Comparison of ENCODE assay signal across 8 cellular contexts in the genomic region with DNA sequence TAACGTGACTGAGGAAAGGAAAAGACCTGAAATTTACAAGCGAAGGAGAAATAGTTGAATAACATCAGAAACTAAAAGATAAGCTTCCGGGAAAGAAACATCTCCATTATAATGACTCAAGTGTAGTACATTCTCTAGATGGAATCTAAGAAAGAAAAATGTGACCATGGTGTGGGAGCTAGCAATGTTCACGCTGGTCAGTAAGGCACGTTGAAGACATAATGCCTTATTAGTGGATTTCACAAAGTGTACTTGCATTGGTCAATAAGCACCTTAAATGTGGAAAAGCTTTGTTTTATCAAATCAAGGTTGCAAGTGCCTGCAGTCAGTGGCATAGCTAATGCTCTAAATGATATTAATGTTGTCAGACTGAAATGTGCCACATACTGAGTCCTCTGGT. TPM values are rescaled to one million over a fixed set of nuclear protein-coding genes. Genes with fewer than 3 reads are reported as not detected.
DNase-seq lines count a peak whose midpoint lies in the region; ATAC-seq and TF ChIP-seq lines count a peak whose summit lies in the region.

No MANE protein-coding gene starts in this region.

- no peaks in the 10 kb centered on the region for H3K9me3 ChIP-seq in HAP-1
- no peaks in the 10 kb centered on the region for H3K9me3 ChIP-seq in iPS-18c (ENCODE audit: control insufficient read depth, insufficient read depth, low read length)

- H3K36me3 Mint-ChIP-seq in activated CD8-positive, alpha-beta T cell treated with anti-CD3 and anti-CD28 coated beads for 36 hours (ENCODE audit: low read depth): no peaks in the 10 kb centered on the region

- no peaks in the 10 kb centered on the region for H3K9me3 Mint-ChIP-seq in activated CD8-positive, alpha-beta T cell treated with anti-CD3 and anti-CD28 coated beads for 36 hours

- ATAC-seq in activated CD8-positive, alpha-beta T cell treated with anti-CD3 and anti-CD28 coated beads for 36 hours: no peak
- ATAC-seq in HG03342 (IDR thresholded peaks at IDR 0.05; ENCODE audit: unreplicated experiment): no peak

- H3K27me3 Mint-ChIP-seq in activated CD8-positive, alpha-beta T cell treated with anti-CD3 and anti-CD28 coated beads for 36 hours: peaks cover 60% of the 10 kb centered on the region

- CTCF ChIA-PET in activated CD8-positive, alpha-beta T cell treated with anti-CD3 and anti-CD28 coated beads for 36 hours (lab: Charles Lee): interaction anchor here (0.7 to 2.1 kb wide), 2 partner anchors 183 to 931 kb away, joined by 3 to 7 read pairs; no protein-coding TSS in a partner anchor

- TF ChIP-seq CTCF in activated CD8-positive, alpha-beta T cell treated with anti-CD3 and anti-CD28 coated beads for 36 hours (IDR thresholded peaks at IDR 0.05): no peak

- H3K4me3 ChIP-seq in HAP-1: peak overlapping the region; percentile 50
- peak overlapping the region; percentile 90; the same call in 1 of the 2 replicates for H3K4me3 ChIP-seq in iPS-18c (ENCODE audit: insufficient read depth, low read depth, low read length)
- peak overlapping the region in 5 of 7 experiments; percentile 38 to 78 (median 42) for H3K4me3 ChIP-seq in skin epidermis

- no peak overlapping the region for H3K27ac Mint-ChIP-seq in activated CD8-positive, alpha-beta T cell treated with anti-CD3 and anti-CD28 coated beads for 36 hours

- no peak overlapping the region for H3K27ac ChIP-seq in skin epidermis

- peaks cover 13% of the 10 kb centered on the region for H3K4me1 ChIP-seq in HAP-1

- in situ Hi-C loops in HAP-1 (cut with MboI; ENCODE audit: low sequenced_read_pairs): loop anchor here (10.0 kb wide), 1 partner anchor 182 kb away; no protein-coding TSS in a partner anchor

- intact Hi-C loops in activated CD8-positive, alpha-beta T cell treated with anti-CD3 and anti-CD28 coated beads for 36 hours (cut with micrococcal nuclease): no loop called here

- H3K4me3 Mint-ChIP-seq in activated CD8-positive, alpha-beta T cell treated with anti-CD3 and anti-CD28 coated beads for 36 hours: peak overlapping the region; percentile 44

- POLR2A ChIA-PET in activated CD8-positive, alpha-beta T cell treated with anti-CD3 and anti-CD28 coated beads for 36 hours (lab: Charles Lee): no interaction called here

- no peaks in the 10 kb centered on the region for H3K36me3 ChIP-seq in HAP-1 (replicated peaks)

- H3K27me3 ChIP-seq in HAP-1 (ENCODE audit: low read depth): no peaks in the 10 kb centered on the region

- peaks cover 18% of the 10 kb centered on the region for H3K4me1 Mint-ChIP-seq in activated CD8-positive, alpha-beta T cell treated with anti-CD3 and anti-CD28 coated beads for 36 hours (ENCODE audit: low read depth)

- peak in 1 of 2 experiments; percentile 40 for DNase-seq in HAP-1 (ENCODE audit: low spot score in 2 of 2)
- no peak for DNase-seq in activated CD8-positive, alpha-beta T cell treated with anti-CD3 and anti-CD28 coated beads for 36 hours
- no peak for DNase-seq in stimulated activated CD4-positive, alpha-beta T cell treated with anti-CD3 and anti-CD28 coated beads, Interleukin-15, amount 100 ng/mL, for 24 hours
- DNase-seq in hepatic stellate cell (ENCODE audit: low spot score): no peak
- no peak for DNase-seq in NCI-H748 (lab: John Stamatoyannopoulos, UW; ENCODE audit: unreplicated experiment)

RNA-seq across cellular contexts. Expression of a gene that starts 2.8 kb away (rescaled TPM):
- under 1 TPM; 0.31 to 0.32 TPM for total RNA-seq in activated CD8-positive, alpha-beta T cell treated with anti-CD3 and anti-CD28 coated beads for 36 hours
